Comparison of ENCODE assay signal across 8 cellular contexts in genomic region chr5:71887680-71888079, GRCh38.
DNase-seq lines count a peak whose midpoint lies in the region; ATAC-seq and TF ChIP-seq lines count a peak whose summit lies in the region.

No MANE protein-coding gene starts in this region.

- H3K4me3 Mint-ChIP-seq in activated T-cell treated with anti-CD3 and anti-CD28 coated beads, Interleukin-2, amount 50 U/mL, for 4 hours = no peak overlapping the region

- H3K4me3 ChIP-seq in HL-60 (replicated peaks; ENCODE audit: insufficient read depth, low read length) = no peak overlapping the region
- no peak overlapping the region for H3K4me3 ChIP-seq in SK-N-MC
- peak overlapping the region; percentile 13 for H3K4me3 ChIP-seq in fibroblast of villous mesenchyme (ENCODE audit: low read depth, low read length)

- no peaks in the 10 kb centered on the region for H3K36me3 Mint-ChIP-seq in activated T-cell treated with anti-CD3 and anti-CD28 coated beads, Interleukin-2, amount 50 U/mL, for 4 hours (ENCODE audit: insufficient read depth)

- H3K36me3 ChIP-seq in SK-N-MC (ENCODE audit: insufficient read depth, low read length) = no peaks in the 10 kb centered on the region

- H3K27me3 ChIP-seq in HL-60 (ENCODE audit: insufficient read depth, poor library complexity, severe bottlenecking) = no peaks in the 10 kb centered on the region

- TF ChIP-seq CTCF in HL-60 (IDR thresholded peaks at IDR 0.05; ENCODE audit: insufficient read depth, low read length) (no peak), fibroblast of villous mesenchyme (IDR thresholded peaks at IDR 0.05; ENCODE audit: insufficient read depth, low read depth, low read length) (no peak)

- peaks cover 3% of the 10 kb centered on the region for H3K9me3 Mint-ChIP-seq in activated T-cell treated with anti-CD3 and anti-CD28 coated beads, Interleukin-2, amount 50 U/mL, for 4 hours

- no peak overlapping the region for H3K9ac ChIP-seq in SK-N-MC (ENCODE audit: insufficient read length)

- H3K9me3 ChIP-seq in SK-N-MC (ENCODE audit: low read depth, low read length) = no peaks in the 10 kb centered on the region

- H3K4me1 Mint-ChIP-seq in activated T-cell treated with anti-CD3 and anti-CD28 coated beads, Interleukin-2, amount 50 U/mL, for 4 hours (ENCODE audit: low read depth) = no peaks in the 10 kb centered on the region

- ATAC-seq in activated T-cell treated with anti-CD3 and anti-CD28 coated beads, Interleukin-2, amount 50 U/mL, for 4 hours = peak; percentile 83 to 89
- peak; percentile 95 for ATAC-seq in GM21526 (IDR thresholded peaks at IDR 0.05; ENCODE audit: low FRiP score, unreplicated experiment)

- DNase-seq in activated T-cell treated with anti-CD3 and anti-CD28 coated beads, Interleukin-2, amount 50 U/mL, for 4 hours = no peak
- DNase-seq in activated T-cell treated with anti-CD3 and anti-CD28 coated beads for 4 hours (no peak), HL-60 (ENCODE audit: low read depth in 1 of 2, low spot score in 1 of 2) (peak; percentile 1 to 27), SK-N-MC (ENCODE audit: low read depth, low spot score) (peak; percentile 26), fibroblast of villous mesenchyme (ENCODE audit: low read depth) (peak; percentile 92), smooth muscle cell of the brain vasculature (ENCODE audit: low read depth, low spot score) (peak; percentile 35), HK-2 (ENCODE audit: unreplicated experiment) (no peak)

- peaks cover 17% of the 10 kb centered on the region for H3K27me3 Mint-ChIP-seq in activated T-cell treated with anti-CD3 and anti-CD28 coated beads, Interleukin-2, amount 50 U/mL, for 4 hours (ENCODE audit: low read depth)

- H3K27ac ChIP-seq in HL-60 (replicated peaks) = no peak overlapping the region
- no peak overlapping the region for H3K27ac ChIP-seq in SK-N-MC

Comparison
In these comparisons a context has a peak if more than half of its experiments do, and no peak if none do; other contexts are left out.
1. DNase-seq: peak in HL-60 (2 of 2), SK-N-MC (single experiment), fibroblast of villous mesenchyme (single experiment) and smooth muscle cell of the brain vasculature (single experiment); none in activated T-cell treated with anti-CD3 and anti-CD28 coated beads, Interleukin-2, amount 50 U/mL, for 4 hours (single experiment), activated T-cell treated with anti-CD3 and anti-CD28 coated beads for 4 hours (single experiment) and HK-2 (single experiment).